18 cellular contexts compared by ENCODE assay signal in the genomic region with DNA sequence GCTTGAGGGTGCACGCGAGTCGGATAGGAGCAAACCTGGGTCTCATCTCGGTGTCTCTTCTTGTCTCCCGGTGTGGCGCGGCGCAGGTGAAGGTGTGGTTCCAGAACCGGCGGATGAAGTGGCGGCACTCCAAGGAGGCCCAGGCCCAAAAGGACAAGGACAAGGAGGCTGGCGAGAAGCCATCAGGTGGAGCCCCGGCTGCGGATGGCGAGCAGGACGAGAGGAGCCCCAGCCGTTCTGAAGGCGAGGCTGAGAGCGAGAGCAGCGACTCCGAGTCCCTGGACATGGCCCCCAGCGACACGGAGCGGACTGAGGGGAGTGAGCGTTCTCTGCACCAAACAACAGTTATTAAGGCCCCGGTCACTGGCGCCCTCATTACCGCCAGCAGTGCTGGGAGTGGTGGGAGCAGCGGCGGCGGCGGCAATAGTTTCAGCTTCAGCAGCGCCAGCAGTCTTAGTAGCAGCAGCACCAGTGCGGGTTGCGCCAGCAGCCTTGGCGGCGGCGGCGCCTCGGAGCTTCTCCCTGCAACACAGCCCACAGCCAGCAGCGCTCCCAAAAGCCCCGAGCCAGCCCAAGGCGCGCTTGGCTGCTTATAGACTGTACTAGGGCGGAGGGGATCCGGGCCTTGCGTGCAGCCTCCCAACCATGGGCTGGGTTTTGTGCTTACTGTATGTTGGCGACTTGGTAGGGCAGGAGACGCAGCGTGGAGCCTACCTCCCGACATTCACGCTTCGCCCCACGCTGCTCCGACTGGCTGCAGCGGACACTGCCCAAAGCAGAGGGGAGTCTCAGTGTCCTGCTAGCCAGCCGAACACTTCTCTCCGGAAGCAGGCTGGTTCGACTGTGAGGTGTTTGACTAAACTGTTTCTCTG. TPM values are rescaled to one million over a fixed set of nuclear protein-coding genes. Genes with fewer than 3 reads are reported as not detected.
DNase-seq lines count a peak whose midpoint lies in the region; ATAC-seq, FAIRE-seq and TF ChIP-seq lines count a peak whose summit lies in the region.
"Had no signal": no experiment of that assay in that cellular context is flagged by ENCODE, and none has a peak within 500 bp of the region (broad histone marks: within the 10 kb centered on the region; RNA-seq: fewer than 3 reads in every experiment).

No MANE protein-coding gene starts in this region.

- H3K4ac ChIP-seq in neuronal stem cell (ENCODE audit: low read length): no peak overlapping the region

- H2BK15ac ChIP-seq in neuronal stem cell (ENCODE audit: low read length): no peak overlapping the region

- no peaks in the 10 kb centered on the region for H3K79me2 ChIP-seq in HepG2 (ENCODE audit: insufficient read depth, low read length)

- H3K4me3 ChIP-seq in choroid plexus epithelial cell (ENCODE audit: low read depth, low read length) (peak overlapping the region; percentile 28), iPS-18c (ENCODE audit: insufficient read depth, low read depth, low read length) (peak overlapping the region; percentile 34; the same call in 1 of the 2 replicates), neuronal stem cell (ENCODE audit: low read length in 2 of 2) (peak overlapping the region; percentile 6 to 67), HepG2 (replicated peaks in 1 of 3; ENCODE audit: insufficient read depth in 1 of 3, low read depth in 2 of 3, low read length in 3 of 3) (no peak overlapping the region)
- H3K4me3 ChIP-seq: gastroesophageal sphincter, K562 had no signal

- TF ChIP-seq CTCF in choroid plexus epithelial cell (conservative IDR thresholded peaks at IDR 0.05; ENCODE audit: low read depth, low read length) (no peak), HepG2 (CRISPR knock-in tag; IDR thresholded peaks at IDR 0.05) (no peak)

- H3K36me3 ChIP-seq in neuronal stem cell (replicated peaks in 1 of 2; ENCODE audit: control insufficient read depth in 2 of 2, insufficient read depth in 2 of 2, low read length in 2 of 2) (no peaks in the 10 kb centered on the region), HepG2 (replicated peaks in 1 of 2; ENCODE audit: control insufficient read depth in 1 of 2, insufficient read depth in 2 of 2, low read length in 2 of 2) (no peaks in the 10 kb centered on the region)

- H3K9me3 ChIP-seq in iPS-18c (ENCODE audit: control insufficient read depth, insufficient read depth, low read length): peaks cover 2% of the 10 kb centered on the region
- no peaks in the 10 kb centered on the region for H3K9me3 ChIP-seq in neuronal stem cell (replicated peaks in 1 of 2; ENCODE audit: control insufficient read depth in 2 of 2, insufficient read depth in 1 of 2, low read depth in 1 of 2, low read length in 2 of 2)
- no peaks in the 10 kb centered on the region for H3K9me3 ChIP-seq in HepG2 (ENCODE audit: low read length)
- H3K9me3 ChIP-seq: gastroesophageal sphincter had no signal

- TF ChIP-seq RAD21 in HepG2 (CRISPR knock-in tag; IDR thresholded peaks at IDR 0.05): no peak

- H3K36me3 Mint-ChIP-seq in activated CD4-positive, alpha-beta T cell treated with anti-CD3 and anti-CD28 coated beads, Interleukin-2, amount 10 ng/mL, durations not matched to agents 24 days and 14 days (ENCODE audit: low read depth): peaks cover 6% of the 10 kb centered on the region
- H3K36me3 Mint-ChIP-seq: stimulated activated effector memory CD8-positive, alpha-beta T cell treated with anti-CD3 and anti-CD28 coated beads, Interleukin-12 subunit alpha, Interleukin-12 subunit beta, amount 100 ng/mL, for 72 hours; T-cell had no signal

- no CpG with 5 or more reads among the region's 59 CpGs for WGBS in neuronal stem cell (ENCODE audit: extremely low coverage in 2 of 2, insufficient read length in 2 of 2, insufficient replicate concordance in 1 of 2), 2 donors
- 93% methylated on average over 44 of the region's 59 CpGs for WGBS in HepG2 (ENCODE audit: low lambda C conversion rate)

- H4K91ac ChIP-seq in neuronal stem cell (ENCODE audit: low read depth, low read length, poor library complexity): no peak overlapping the region

- in situ Hi-C loops in HepG2 (cut with HindIII; ENCODE audit: extremely low pct_ligation_motif_present, low pct_unique_long_range_greater_than_20kb): no loop called here

- TF ChIP-seq POLR2A in HepG2 (IDR thresholded peaks at IDR 0.05; ENCODE audit: insufficient read depth in 1 of 2, low read depth in 2 of 2, low read length in 2 of 2): no peak

- intact Hi-C loops in activated CD4-positive, alpha-beta T cell treated with anti-CD3 and anti-CD28 coated beads, Interleukin-2, amount 10 ng/mL, durations not matched to agents 24 days and 14 days (cut with micrococcal nuclease): no loop called here
- intact Hi-C loops in HepG2 (cut with micrococcal nuclease; ENCODE audit: unreplicated experiment): no loop called here

- CTCF ChIA-PET in HepG2 (lab: Yijun Ruan, JAX; ENCODE audit: low intra/inter-chr PET ratio, low total read pairs): no interaction called here

- H2BK5ac ChIP-seq in neuronal stem cell (ENCODE audit: low read length): no peak overlapping the region

- H2AK5ac ChIP-seq in neuronal stem cell (ENCODE audit: low read depth, low read length): no peak overlapping the region

- no peak overlapping the region for H2BK12ac ChIP-seq in neuronal stem cell (ENCODE audit: low read length)

- H2AFZ ChIP-seq in neuronal stem cell (ENCODE audit: low read length): peak overlapping the region; percentile 84
- H2AFZ ChIP-seq in HepG2 (ENCODE audit: low read length): no peak overlapping the region

- no peaks in the 10 kb centered on the region for H4K20me1 ChIP-seq in HepG2 (ENCODE audit: insufficient read depth, low read length)

- no peaks in the 10 kb centered on the region for H3K79me1 ChIP-seq in neuronal stem cell (ENCODE audit: low read depth, low read length)

- H3K27me3 ChIP-seq in neuronal stem cell (ENCODE audit: control insufficient read depth in 3 of 3, insufficient read depth in 3 of 3, low read depth in 1 of 3, low read length in 3 of 3): peaks cover 81 to 99% (median 99%) of the 10 kb centered on the region in 3 experiments
- peaks cover 2 to 16% of the 10 kb centered on the region in 2 experiments; a peak in 3 of 5 replicates for H3K27me3 ChIP-seq in HepG2 (ENCODE audit: control insufficient read depth in 1 of 2, insufficient read depth in 2 of 2, low read length in 2 of 2)

- DNase-seq in ELF-1 (ENCODE audit: low read depth, low spot score) (peak; percentile 90), choroid plexus epithelial cell (ENCODE audit: low read depth) (peak; percentile 57), neuronal stem cell (ENCODE audit: low spot score) (no peak), NCI-H345 (lab: John Stamatoyannopoulos, UW) (no peak), HepG2 (ENCODE audit: low spot score) (no peak)
- DNase-seq in activated CD4-positive, alpha-beta T cell treated with anti-CD3 and anti-CD28 coated beads, Interleukin-2, amount 10 ng/mL, durations not matched to agents 24 days and 14 days: no peak
- DNase-seq: effector CD4-positive, alpha-beta T cell; mammary epithelial cell; NCI-H524 treated with DMSO at 0.1 percent for 48 hours; stimulated activated CD4-positive, alpha-beta T cell treated with anti-CD3 and anti-CD28 coated beads, Interleukin-4, amount 100 ng/mL, for 24 hours; T-cell had no signal

- no TSS peak for BruUV-seq in HepG2 (replicated peaks; lab: Mats Ljungman, UMichigan)

- H3K18ac ChIP-seq in neuronal stem cell (ENCODE audit: low read length): peak overlapping the region; percentile 84

- no peak overlapping the region for H4K8ac ChIP-seq in neuronal stem cell (ENCODE audit: low read depth, low read length)

- H3K14ac ChIP-seq in neuronal stem cell (ENCODE audit: low read length): peak overlapping the region; percentile 89

- H3K9me3 Mint-ChIP-seq in activated CD4-positive, alpha-beta T cell treated with anti-CD3 and anti-CD28 coated beads, Interleukin-2, amount 10 ng/mL, durations not matched to agents 24 days and 14 days: no peaks in the 10 kb centered on the region
- H3K9me3 Mint-ChIP-seq: stimulated activated effector memory CD8-positive, alpha-beta T cell treated with anti-CD3 and anti-CD28 coated beads, Interleukin-12 subunit alpha, Interleukin-12 subunit beta, amount 100 ng/mL, for 72 hours; T-cell had no signal

- TF ChIP-seq EP300 in HepG2 (IDR thresholded peaks at IDR 0.05; ENCODE audit: low read depth in 2 of 2, low read length in 2 of 2): no peak
- TF ChIP-seq EP300 in HepG2 (CRISPR knock-in tag; IDR thresholded peaks at IDR 0.05; ENCODE audit: borderline replicate concordance): no peak

- H3K4me3 Mint-ChIP-seq in activated CD4-positive, alpha-beta T cell treated with anti-CD3 and anti-CD28 coated beads, Interleukin-2, amount 10 ng/mL, durations not matched to agents 24 days and 14 days: no peak overlapping the region
- H3K4me3 Mint-ChIP-seq: stimulated activated effector memory CD8-positive, alpha-beta T cell treated with anti-CD3 and anti-CD28 coated beads, Interleukin-12 subunit alpha, Interleukin-12 subunit beta, amount 100 ng/mL, for 72 hours; T-cell had no signal

- FAIRE-seq in HepG2 (lab: Jason Lieb, UNC): no peak
- FAIRE-seq: K562, RCC 7860 had no signal

- POLR2A ChIA-PET in HepG2 (lab: Yijun Ruan, JAX): no interaction called here

- H3K4me2 ChIP-seq in neuronal stem cell (ENCODE audit: insufficient read depth, low read length, poor library complexity, severe bottlenecking) (peak overlapping the region; percentile 65), HepG2 (ENCODE audit: low read depth, low read length) (no peak overlapping the region)

- H2BK120ac ChIP-seq in neuronal stem cell (ENCODE audit: low read depth, low read length): no peak overlapping the region

- ATAC-seq in HG03460 (IDR thresholded peaks at IDR 0.05; ENCODE audit: unreplicated experiment): no peak
- ATAC-seq in HepG2: no peak
- ATAC-seq: activated CD4-positive, CD25-positive, alpha-beta regulatory T cell treated with anti-CD3 and anti-CD28 coated beads, Interleukin-2, amount 50 U/mL, for 24 hours; gastroesophageal sphincter; K562; stimulated activated effector memory CD8-positive, alpha-beta T cell treated with anti-CD3 and anti-CD28 coated beads, Interleukin-12 subunit alpha, Interleukin-12 subunit beta, amount 100 ng/mL, for 72 hours; T-cell had no signal

- peak overlapping the region; percentile 22 for H3K23ac ChIP-seq in neuronal stem cell (ENCODE audit: low read depth, low read length, poor library complexity)

- peaks cover 54% of the 10 kb centered on the region for H3K27me3 Mint-ChIP-seq in activated CD4-positive, alpha-beta T cell treated with anti-CD3 and anti-CD28 coated beads, Interleukin-2, amount 10 ng/mL, durations not matched to agents 24 days and 14 days

- peak overlapping the region; percentile 70 for H3K9ac ChIP-seq in neuronal stem cell (ENCODE audit: low read depth, low read length, poor library complexity)
- no peak overlapping the region for H3K9ac ChIP-seq in HepG2 (ENCODE audit: insufficient read depth, low read depth, low read length)

- H3K27ac ChIP-seq in neuronal stem cell (replicated peaks; ENCODE audit: low read length) (no peak overlapping the region), HepG2 (ENCODE audit: extremely low read length, insufficient read depth, low read length) (no peak overlapping the region)
- H3K27ac ChIP-seq: gastroesophageal sphincter had no signal

- H3K27ac Mint-ChIP-seq in activated CD4-positive, alpha-beta T cell treated with anti-CD3 and anti-CD28 coated beads, Interleukin-2, amount 10 ng/mL, durations not matched to agents 24 days and 14 days: no peak overlapping the region
- H3K27ac Mint-ChIP-seq: stimulated activated effector memory CD8-positive, alpha-beta T cell treated with anti-CD3 and anti-CD28 coated beads, Interleukin-12 subunit alpha, Interleukin-12 subunit beta, amount 100 ng/mL, for 72 hours; T-cell had no signal

- H3K4me1 Mint-ChIP-seq in activated CD4-positive, alpha-beta T cell treated with anti-CD3 and anti-CD28 coated beads, Interleukin-2, amount 10 ng/mL, durations not matched to agents 24 days and 14 days: peaks cover 11% of the 10 kb centered on the region

- H3K4me1 ChIP-seq in neuronal stem cell (ENCODE audit: control insufficient read depth in 2 of 2, insufficient read depth in 1 of 2, low read depth in 1 of 2, low read length in 2 of 2) (peaks cover 4 to 8% of the 10 kb centered on the region in 2 donors), HepG2 (ENCODE audit: insufficient read depth, low read length) (no peaks in the 10 kb centered on the region)

RNA-seq across cellular contexts. Expression of gene HLX, which starts 5.1 kb away (rescaled TPM):
- 0.06 TPM for polyA plus RNA-seq in neuronal stem cell (2013, experiment 1 of 2)
- polyA plus RNA-seq in neuronal stem cell (2013, experiment 2 of 2): 0.06 TPM
- total RNA-seq in activated CD4-positive, alpha-beta T cell treated with anti-CD3 and anti-CD28 coated beads, Interleukin-2, amount 10 ng/mL, durations not matched to agents 24 days and 14 days: 5.7 and 7.2 TPM in 2 replicates
- 0.06 and 0.35 TPM in 2 replicates for total RNA-seq in HepG2 (2016; rRNA removed; fragmentation: Illumina TruSeq; extraction: Trizol)
- 0.18 and 0.20 TPM in 2 replicates for total RNA-seq in HepG2 (2016; cell fraction: cytosol; rRNA removed; fragmentation: Illumina TruSeq; extraction: Trizol; ENCODE audit: low read depth)
- total RNA-seq in HepG2 (2016; cell fraction: insoluble cytoplasmic fraction; rRNA removed; fragmentation: Illumina TruSeq; extraction: Trizol): 0.40 and 0.54 TPM in 2 replicates
- 0.31 and 0.40 TPM in 2 replicates for total RNA-seq in HepG2 (2016; cell fraction: membrane; rRNA removed; fragmentation: Illumina TruSeq; extraction: Trizol)
- 0.78 and 1.2 TPM in 2 replicates for total RNA-seq in HepG2 (2016; cell fraction: nucleus; rRNA removed; fragmentation: Illumina TruSeq; extraction: Trizol)
- polyA plus RNA-seq in HepG2 (2011; rRNA removed): 0.20 and 0.30 TPM in 2 replicates
- polyA plus RNA-seq in HepG2 (2011; cell fraction: cytosol; rRNA removed): 0.04 and 0.28 TPM in 2 replicates
- polyA plus RNA-seq in HepG2 (2011; cell fraction: nucleus; rRNA removed): 0.66 and 0.69 TPM in 2 replicates
- polyA plus RNA-seq in HepG2 (2012): 0.16 and 0.17 TPM in 2 replicates
- polyA plus RNA-seq in HepG2 (2016; cell fraction: cytosol; fragmentation: Illumina TruSeq; extraction: Trizol; ENCODE audit: low read depth): 0.43 and 0.58 TPM in 2 replicates
- 0.22 and 0.24 TPM in 2 replicates for polyA plus RNA-seq in HepG2 (2016; cell fraction: insoluble cytoplasmic fraction; fragmentation: Illumina TruSeq; extraction: Trizol; ENCODE audit: low read depth)
- 0.40 TPM in 2 replicates for polyA plus RNA-seq in HepG2 (2016; cell fraction: membrane; fragmentation: Illumina TruSeq; extraction: Trizol; ENCODE audit: low read depth)
- 3.1 and 4.9 TPM in 2 replicates for polyA plus RNA-seq in HepG2 (2016; cell fraction: nucleus; fragmentation: Illumina TruSeq; extraction: Trizol; ENCODE audit: insufficient read depth, low read depth)
- polyA minus RNA-seq in HepG2 (2011; rRNA and poly(A)+ RNA removed; ENCODE audit: low replicate concordance): 0.08 and 1.8 TPM in 2 replicates
- polyA minus RNA-seq in HepG2 (2011; cell fraction: cytosol; rRNA and poly(A)+ RNA removed): not detected in 2 replicates
- 0.25 and 0.90 TPM in 2 replicates for polyA minus RNA-seq in HepG2 (2011; cell fraction: nucleus; rRNA and poly(A)+ RNA removed)

Comparison
In these comparisons a context has a peak if more than half of its experiments do, and no peak if none do; other contexts are left out.
1. DNase-seq: peak in ELF-1 (single experiment) and choroid plexus epithelial cell (single experiment); none in neuronal stem cell (single experiment), activated CD4-positive, alpha-beta T cell treated with anti-CD3 and anti-CD28 coated beads, Interleukin-2, amount 10 ng/mL, durations not matched to agents 24 days and 14 days (single experiment), NCI-H345 (single experiment) and HepG2 (single experiment).
2. H3K4me3 ChIP-seq: peak in choroid plexus epithelial cell (single experiment), iPS-18c (single experiment) and neuronal stem cell (2 of 2); none in HepG2 (0 of 3).